Comparison of ENCODE assay signal across 1 cellular context in the genomic region with DNA sequence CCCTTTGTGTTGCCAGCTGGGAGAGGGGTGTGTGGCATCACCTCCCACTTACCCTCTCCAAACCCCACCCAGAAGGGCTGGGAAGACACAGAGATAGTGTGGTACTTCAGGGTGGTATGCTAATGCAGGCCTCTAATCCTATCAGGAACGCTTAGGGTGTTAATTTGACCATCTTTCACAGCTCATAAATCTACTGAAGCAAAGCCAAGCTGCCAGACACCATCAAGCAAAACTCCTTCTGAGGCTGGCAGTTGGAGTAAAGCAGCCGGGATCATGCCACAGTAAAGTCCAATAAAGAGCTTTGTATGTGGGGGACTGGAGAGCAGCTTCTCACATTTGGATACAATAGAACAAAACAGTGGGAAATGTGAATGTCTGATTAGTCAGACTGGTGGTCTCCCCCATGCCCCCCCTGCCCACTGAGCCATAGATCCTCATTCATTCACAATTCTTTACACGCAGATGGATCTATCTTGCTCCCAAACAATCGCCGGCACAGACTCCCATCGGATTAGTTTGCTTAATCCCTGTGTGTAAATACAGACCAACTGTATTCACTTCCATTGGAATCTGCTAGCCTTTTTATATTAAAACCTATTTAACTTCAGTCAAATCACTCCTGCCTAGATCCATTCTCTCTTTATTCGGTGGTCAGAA.
A peak's percentile ranks its signal among the peaks of the same experiment; 100 is the strongest.
TF ChIP-seq lines count a peak whose summit lies in the region.

No MANE protein-coding gene starts in this region.

TF ChIP-seq in HepG2, 621 proteins besides CTCF, POLR2A, EP300 and RAD21:
- TF ChIP-seq SP2 (CRISPR knock-in tag; IDR thresholded peaks at IDR 0.05) (no peak), ZKSCAN8 (CRISPR knock-in tag; IDR thresholded peaks at IDR 0.05; ENCODE audit: borderline replicate concordance) (0 out of 2 replicates have a peak, but pooled peaks have one; percentile 66)
